1 cellular context compared by ENCODE assay signal in genomic region chr14:74349757-74350156, GRCh38.
TF ChIP-seq lines count a peak whose summit lies in the region.

No MANE protein-coding gene starts in this region.

TF ChIP-seq in K562, 482 proteins besides CTCF, POLR2A, EP300 and RAD21:
- TF ChIP-seq PATZ1 (CRISPR knock-in tag; IDR thresholded peaks at IDR 0.05; ENCODE audit: borderline replicate concordance) (no peak), KLF13 (tag; IDR thresholded peaks at IDR 0.05; ENCODE audit: borderline replicate concordance, low read depth) (no peak), MAFF (IDR thresholded peaks at IDR 0.05; ENCODE audit: low read length) (no peak), HCFC1 (IDR thresholded peaks at IDR 0.05; ENCODE audit: low read depth, low read length) (no peak), TCFL5 (CRISPR knock-in tag; conservative IDR thresholded peaks at IDR 0.05) (no peak), NFE2 (IDR thresholded peaks at IDR 0.05; ENCODE audit: low read depth) (no peak), HNRNPLL (IDR thresholded peaks at IDR 0.05; ENCODE audit: low read depth, low read length, poor library complexity, severe bottlenecking) (no peak), ZNF561 (CRISPR knock-in tag; conservative IDR thresholded peaks at IDR 0.05) (no peak), ZNF316 (IDR thresholded peaks at IDR 0.05) (no peak), ESRRB (CRISPR knock-in tag; IDR thresholded peaks at IDR 0.05; ENCODE audit: borderline replicate concordance) (no peak), MTF1 (CRISPR knock-in tag; IDR thresholded peaks at IDR 0.05; ENCODE audit: borderline replicate concordance) (no peak), CHD2 (IDR thresholded peaks at IDR 0.05; ENCODE audit: low read depth, low read length) (no peak)
TF ChIP-seq in K562: peak in this region for 0.
